18 cellular contexts compared by ENCODE assay signal in genomic region chr10:116948530-116948870, GRCh38. TPM values are rescaled to one million over a fixed set of nuclear protein-coding genes. Genes with fewer than 3 reads are reported as not detected.
DNase-seq lines count a peak whose midpoint lies in the region; ATAC-seq, FAIRE-seq and TF ChIP-seq lines count a peak whose summit lies in the region.
"Had no signal": no experiment of that assay in that cellular context is flagged by ENCODE, and none has a peak within 500 bp of the region (broad histone marks: within the 10 kb centered on the region; RNA-seq: fewer than 3 reads in every experiment).

No MANE protein-coding gene starts in this region.

- peak overlapping the region in 4 of 11 experiments; percentile 51 to 63 (median 62); a peak in 9 of 22 replicates for H3K9ac ChIP-seq in BLaER1 treated with 17β-estradiol and CSF1 and Interleukin-3, amounts not matched to agents 10 nM and 100 nM
- H3K9ac ChIP-seq in HUES64 (ENCODE audit: low read depth, low read length) = peak overlapping the region; percentile 23; the same call in 1 of the 2 replicates
- H3K9ac ChIP-seq in endodermal cell (ENCODE audit: extremely low read depth, low read length, poor library complexity, severe bottlenecking) = no peak overlapping the region

- H3K9me3 ChIP-seq in BLaER1 treated with 17β-estradiol and CSF1 and Interleukin-3, amounts not matched to agents 10 nM and 100 nM (replicated peaks in 1 of 11) = no peaks in the 10 kb centered on the region
- no peaks in the 10 kb centered on the region for H3K9me3 ChIP-seq in HUES64 (ENCODE audit: insufficient read depth, low read depth, low read length)
- no peaks in the 10 kb centered on the region for H3K9me3 ChIP-seq in endodermal cell (ENCODE audit: control insufficient read depth, low read length)
- H3K9me3 ChIP-seq: mucosa of descending colon, vagina had no signal

- H3K4me3 Mint-ChIP-seq in endodermal cell = no peak overlapping the region
- H3K4me3 Mint-ChIP-seq: activated naive CD8-positive, alpha-beta T cell treated with anti-CD3 and anti-CD28 coated beads, Interleukin-2, amount 10 ng/mL, durations not matched to agents 7 days and 5 days; T-helper 1 cell treated with Interleukin-12 subunit alpha and Interleukin-12 subunit beta and Interleukin-4 antibody, amounts not matched to agents 30 μg/mL and 1 μg/mL, for 36 hours had no signal

- H3K4me1 ChIP-seq in BLaER1 treated with 17β-estradiol and CSF1 and Interleukin-3, amounts not matched to agents 10 nM and 100 nM = peaks cover 0 to 68% (median 21%) of the 10 kb centered on the region in 10 experiments; a peak in 14 of 20 replicates
- H3K4me1 ChIP-seq in HUES64 (ENCODE audit: insufficient read depth, low read length) = peaks cover 17% of the 10 kb centered on the region
- no peaks in the 10 kb centered on the region for H3K4me1 ChIP-seq in endodermal cell (ENCODE audit: control insufficient read depth, insufficient read depth, low read length)

- ATAC-seq in GM21360 (IDR thresholded peaks at IDR 0.05; ENCODE audit: unreplicated experiment) (peak; percentile 58), GM21381 (IDR thresholded peaks at IDR 0.05; ENCODE audit: unreplicated experiment) (no peak)
- ATAC-seq: activated CD4-positive, CD25-positive, alpha-beta regulatory T cell treated with anti-CD3 and anti-CD28 coated beads, Interleukin-2, amount 50 U/mL, for 24 hours; stimulated activated naive CD8-positive, alpha-beta T cell treated with anti-CD3 and anti-CD28 coated beads, Interleukin-15, Interleukin-2, amounts not matched to agents 100 U/mL and 50 U/mL, for 24 hours had no signal

- H3K4me3 ChIP-seq in BLaER1 treated with 17β-estradiol and CSF1 and Interleukin-3, amounts not matched to agents 10 nM and 100 nM = peak overlapping the region in 1 of 10 experiments; percentile 5; a peak in 1 of 20 replicates
- H3K4me3 ChIP-seq in HUES64 (ENCODE audit: low read length) (no peak overlapping the region), endodermal cell (ENCODE audit: low read length) (no peak overlapping the region)
- H3K4me3 ChIP-seq: mucosa of descending colon, skin epidermis, vagina had no signal

- H3K4me1 Mint-ChIP-seq in endodermal cell = peaks cover 12% of the 10 kb centered on the region
- H3K4me1 Mint-ChIP-seq: activated naive CD8-positive, alpha-beta T cell treated with anti-CD3 and anti-CD28 coated beads, Interleukin-2, amount 10 ng/mL, durations not matched to agents 7 days and 5 days had no signal

- FAIRE-seq in frontal cortex (lab: Jason Lieb, UNC) = no peak

- no peak for TF ChIP-seq CTCF in endodermal cell (conservative IDR thresholded peaks at IDR 0.05)

- no peak for DNase-seq in endodermal cell
- DNase-seq in NCI-H748 (lab: John Stamatoyannopoulos, UW; ENCODE audit: unreplicated experiment) = no peak
- no peak for DNase-seq in NCI-H2227 (lab: John Stamatoyannopoulos, UW; ENCODE audit: unreplicated experiment)
- DNase-seq in frontal cortex (ENCODE audit: low spot score in 2 of 2) = no peak
- DNase-seq: activated CD8-positive, alpha-beta memory T cell treated with anti-CD3 and anti-CD28 coated beads, Interleukin-2, amount 50 U/mL, for 48 hours; activated naive CD8-positive, alpha-beta T cell treated with anti-CD3 and anti-CD28 coated beads, Interleukin-2, amount 10 ng/mL, durations not matched to agents 7 days and 5 days; mucosa of descending colon; NCI-H1105 treated with DMSO at 0.1 percent for 48 hours; NCI-H2227 treated with DMSO at 0.1 percent for 48 hours; stimulated activated naive CD8-positive, alpha-beta T cell treated with anti-CD3 and anti-CD28 coated beads, Interleukin-15, Interleukin-2, amounts not matched to agents 100 U/mL and 50 U/mL, for 24 hours had no signal

- H3K27me3 Mint-ChIP-seq in endodermal cell (ENCODE audit: insufficient read depth) = no peaks in the 10 kb centered on the region
- H3K27me3 Mint-ChIP-seq: activated naive CD8-positive, alpha-beta T cell treated with anti-CD3 and anti-CD28 coated beads, Interleukin-2, amount 10 ng/mL, durations not matched to agents 7 days and 5 days had no signal

- H3K27ac ChIP-seq in BLaER1 treated with 17β-estradiol and CSF1 and Interleukin-3, amounts not matched to agents 10 nM and 100 nM = peak overlapping the region in 7 of 11 experiments; percentile 6 to 83 (median 73); a peak in 13 of 22 replicates
- H3K27ac ChIP-seq in HUES64 (ENCODE audit: low read depth, low read length) (peak overlapping the region; percentile 69), endodermal cell (ENCODE audit: low read depth, low read length) (no peak overlapping the region)

- WGBS in HUES64 = 96% methylated on average over 1 of the region's 1 CpG
- WGBS in endodermal cell (ENCODE audit: insufficient coverage in 1 of 2, insufficient read length in 1 of 2), 2 experiments = 80 to 100% methylated on average over 1 of the region's 1 CpG

- H3K27me3 ChIP-seq in BLaER1 treated with 17β-estradiol and CSF1 and Interleukin-3, amounts not matched to agents 10 nM and 100 nM = no peaks in the 10 kb centered on the region
- H3K27me3 ChIP-seq in HUES64 (ENCODE audit: insufficient read depth, low read length) (no peaks in the 10 kb centered on the region), endodermal cell (ENCODE audit: control insufficient read depth, insufficient read depth, low read length, poor library complexity, severe bottlenecking) (no peaks in the 10 kb centered on the region)
- H3K27me3 ChIP-seq: vagina had no signal

- peaks cover 38% of the 10 kb centered on the region for H3K36me3 Mint-ChIP-seq in endodermal cell (ENCODE audit: low read depth)
- H3K36me3 Mint-ChIP-seq: activated naive CD8-positive, alpha-beta T cell treated with anti-CD3 and anti-CD28 coated beads, Interleukin-2, amount 10 ng/mL, durations not matched to agents 7 days and 5 days had no signal

- H3K4me2 ChIP-seq in BLaER1 treated with 17β-estradiol and CSF1 and Interleukin-3, amounts not matched to agents 10 nM and 100 nM = peak overlapping the region in 7 of 11 experiments; percentile 19 to 88 (median 74); a peak in 11 of 22 replicates

- peaks cover 0 to 3% (median 0%) of the 10 kb centered on the region in 11 experiments; a peak in 2 of 22 replicates for H4K20me1 ChIP-seq in BLaER1 treated with 17β-estradiol and CSF1 and Interleukin-3, amounts not matched to agents 10 nM and 100 nM

- peaks cover 1% of the 10 kb centered on the region for H3K9me3 Mint-ChIP-seq in endodermal cell
- H3K9me3 Mint-ChIP-seq: activated naive CD8-positive, alpha-beta T cell treated with anti-CD3 and anti-CD28 coated beads, Interleukin-2, amount 10 ng/mL, durations not matched to agents 7 days and 5 days; T-helper 1 cell treated with Interleukin-12 subunit alpha and Interleukin-12 subunit beta and Interleukin-4 antibody, amounts not matched to agents 30 μg/mL and 1 μg/mL, for 36 hours had no signal

- H3K27ac Mint-ChIP-seq in endodermal cell = peak overlapping the region; percentile 40
- H3K27ac Mint-ChIP-seq: activated naive CD8-positive, alpha-beta T cell treated with anti-CD3 and anti-CD28 coated beads, Interleukin-2, amount 10 ng/mL, durations not matched to agents 7 days and 5 days; T-helper 1 cell treated with Interleukin-12 subunit alpha and Interleukin-12 subunit beta and Interleukin-4 antibody, amounts not matched to agents 30 μg/mL and 1 μg/mL, for 36 hours had no signal

- peaks cover 0 to 15% (median 0%) of the 10 kb centered on the region in 11 experiments; a peak in 2 of 22 replicates for H3K36me3 ChIP-seq in BLaER1 treated with 17β-estradiol and CSF1 and Interleukin-3, amounts not matched to agents 10 nM and 100 nM
- H3K36me3 ChIP-seq in HUES64 (ENCODE audit: insufficient read depth, low read length) (peaks cover 28% of the 10 kb centered on the region), endodermal cell (ENCODE audit: control insufficient read depth, insufficient read depth, low read length) (peaks cover 57% of the 10 kb centered on the region)
- H3K36me3 ChIP-seq: vagina had no signal

RNA-seq across cellular contexts. Expression of gene SHTN1, which starts 56.5 kb away (rescaled TPM):
- 11.0 TPM for polyA plus RNA-seq in HUES64 (2013, experiment 1 of 2)
- 11.3 TPM for polyA plus RNA-seq in HUES64 (2013, experiment 2 of 2)
- total RNA-seq in endodermal cell (10 to 100 TPM; 39.4 to 59.5 TPM), frontal cortex (50.5 TPM)
- 10.7 TPM for polyA plus RNA-seq in endodermal cell (2013, experiment 1 of 2)
- polyA plus RNA-seq in endodermal cell (2013, experiment 2 of 2) = 12.8 TPM
